12 cellular contexts compared by ENCODE assay signal in genomic region chr2:162244559-162245031, GRCh38. TPM values are rescaled to one million over a fixed set of nuclear protein-coding genes. Genes with fewer than 3 reads are reported as not detected.
DNase-seq lines count a peak whose midpoint lies in the region; ATAC-seq and TF ChIP-seq lines count a peak whose summit lies in the region.
"Had no signal": no experiment of that assay in that cellular context is flagged by ENCODE, and none has a peak within 500 bp of the region (broad histone marks: within the 10 kb centered on the region; RNA-seq: fewer than 3 reads in every experiment).

No MANE protein-coding gene starts in this region.

- DNase-seq in GM03348 (ENCODE audit: low spot score): peak; percentile 62
- peak; percentile 68 for DNase-seq in amniotic stem cell (lab: John Stamatoyannopoulos, UW)
- DNase-seq in heart right ventricle: peak in 1 of 2 donors; percentile 11
- DNase-seq in skeletal muscle cell (ENCODE audit: low read depth): peak; percentile 79
- no peak for DNase-seq in GM13977 (ENCODE audit: low spot score)
- no peak for DNase-seq in midbrain (lab: John Stamatoyannopoulos, UW)
- DNase-seq: activated naive CD8-positive, alpha-beta T cell treated with anti-CD3 and anti-CD28 coated beads, Interleukin-2, amount 10 ng/mL, durations not matched to agents 7 days and 5 days; naive B cell; SIG-M5 had no signal

- in situ Hi-C loops in GM13977 (cut with MboI; ENCODE audit: low pct_unique_long_range_greater_than_20kb, low sequenced_read_pairs, unreplicated experiment): no loop called here

- H3K27me3 ChIP-seq in heart right ventricle: no peaks in the 10 kb centered on the region

- H3K4me3 ChIP-seq in heart right ventricle (no peak overlapping the region), skeletal muscle cell (ENCODE audit: low read depth, low read length) (no peak overlapping the region)
- H3K4me3 ChIP-seq: HAP-1 had no signal

- TF ChIP-seq CTCF in heart right ventricle (IDR thresholded peaks at IDR 0.05) (no peak), GM13977 (IDR thresholded peaks at IDR 0.05; ENCODE audit: extremely low read depth, insufficient read depth, missing control alignments) (no peak)

- WGBS in heart right ventricle, 2 donors: 53 to 64% methylated on average over 2 of the region's 2 CpGs

- ATAC-seq in heart right ventricle: peak; percentile 74 to 96 (median 86)
- no peak for ATAC-seq in HG03025 (IDR thresholded peaks at IDR 0.05; ENCODE audit: low FRiP score, unreplicated experiment)
- ATAC-seq in HG02840 (IDR thresholded peaks at IDR 0.05; ENCODE audit: low FRiP score, unreplicated experiment): no peak

- peaks cover 0 to under 1% (median 0%) of the 10 kb centered on the region in 11 donors for H3K9me3 ChIP-seq in heart right ventricle
- H3K9me3 ChIP-seq: HAP-1 had no signal

- intact Hi-C loops in heart right ventricle (cut with DNase I): no loop called here

- H3K36me3 ChIP-seq in heart right ventricle: no peaks in the 10 kb centered on the region
- H3K36me3 ChIP-seq: HAP-1 had no signal

- H3K27ac ChIP-seq in heart right ventricle: peak overlapping the region in 9 of 10 donors; percentile 18 to 84 (median 54)

- H3K4me1 ChIP-seq in heart right ventricle: peaks cover 0 to 25% (median 16%) of the 10 kb centered on the region in 9 donors
- H3K4me1 ChIP-seq: HAP-1 had no signal

RNA-seq across cellular contexts. Expression of gene FAP, which starts 1.4 kb away (rescaled TPM):
- 10 to 100 TPM in 1 of 10 donors, 1 to 10 TPM in 8, under 1 TPM in 1; 0.56 to 11.5 (median 2.2) TPM for total RNA-seq in heart right ventricle
- polyA plus RNA-seq in heart right ventricle: 1 to 10 TPM in 1 of 2 donors, under 1 TPM in 1; 0.77 to 2.7 TPM
- total RNA-seq: activated naive CD8-positive, alpha-beta T cell treated with anti-CD3 and anti-CD28 coated beads, Interleukin-2, amount 10 ng/mL, durations not matched to agents 7 days and 5 days had no signal

Comparison
In these comparisons a context has a peak if more than half of its experiments do, and no peak if none do; other contexts are left out.
1. DNase-seq: peak in GM03348 (single experiment), amniotic stem cell (single experiment) and skeletal muscle cell (single experiment); none in GM13977 (single experiment) and midbrain (single experiment).
2. ATAC-seq: peak in heart right ventricle (8 of 8); none in HG03025 (single experiment) and HG02840 (single experiment).